ENCODE assay signal across 12 cellular contexts in genomic region chr17:10162034-10162433, GRCh38. TPM values are rescaled to one million over a fixed set of nuclear protein-coding genes. Genes with fewer than 3 reads are reported as not detected.
DNase-seq lines count a peak whose midpoint lies in the region; ATAC-seq, FAIRE-seq and TF ChIP-seq lines count a peak whose summit lies in the region.
"Had no signal": no experiment of that assay in that cellular context is flagged by ENCODE, and none has a peak within 500 bp of the region (broad histone marks: within the 10 kb centered on the region; RNA-seq: fewer than 3 reads in every experiment).

No MANE protein-coding gene starts in this region.

- H3K4me1 Mint-ChIP-seq in stimulated activated naive B cell treated with anti-CD40 and anti-IgM and Interleukin-4, amounts not matched to agents 10 μg/mL and 1 μg/mL and 100 μg/mL, for 72 hours: peaks cover 15 to 44% of the 10 kb centered on the region in 2 donors

- H3K27me3 Mint-ChIP-seq in stimulated activated naive B cell treated with anti-CD40 and anti-IgM and Interleukin-4, amounts not matched to agents 10 μg/mL and 1 μg/mL and 100 μg/mL, for 72 hours: no peaks in the 10 kb centered on the region

- no peak for DNase-seq in GM19239 (ENCODE audit: insufficient read length, low spot score)
- peak; percentile 17 for DNase-seq in fibroblast of the aortic adventitia (ENCODE audit: low read depth)
- DNase-seq in stimulated activated naive B cell treated with anti-CD40 and anti-IgM and Interleukin-4, amounts not matched to agents 10 μg/mL and 1 μg/mL and 100 μg/mL, for 72 hours: peak; percentile 30
- no peak for DNase-seq in G401 (ENCODE audit: low spot score)
- DNase-seq in middle frontal gyrus (ENCODE audit: extremely low spot score, low spot score): no peak
- DNase-seq: CD4-positive, alpha-beta memory T cell; EL; MG63; NCI-H2171 treated with DMSO at 0.1 percent for 48 hours had no signal

- peak; percentile 94 for FAIRE-seq in GM19239 (lab: Jason Lieb, UNC)

- no peak for TF ChIP-seq CTCF in fibroblast of the aortic adventitia (IDR thresholded peaks at IDR 0.05; ENCODE audit: insufficient read depth, low read length)

- H3K36me3 Mint-ChIP-seq in stimulated activated naive B cell treated with anti-CD40 and anti-IgM and Interleukin-4, amounts not matched to agents 10 μg/mL and 1 μg/mL and 100 μg/mL, for 72 hours: no peaks in the 10 kb centered on the region
- H3K36me3 Mint-ChIP-seq: activated naive CD4-positive, alpha-beta T cell treated with anti-CD3 and anti-CD28 coated beads, Interleukin-2, amount 50 U/mL, for 72 hours; CD4-positive, alpha-beta memory T cell had no signal

- peak overlapping the region in 1 of 2 donors; percentile 39 for H3K4me3 Mint-ChIP-seq in stimulated activated naive B cell treated with anti-CD40 and anti-IgM and Interleukin-4, amounts not matched to agents 10 μg/mL and 1 μg/mL and 100 μg/mL, for 72 hours
- H3K4me3 Mint-ChIP-seq: CD4-positive, alpha-beta memory T cell had no signal

- peak; percentile 67 for ATAC-seq in HG03095 (IDR thresholded peaks at IDR 0.05; ENCODE audit: unreplicated experiment)
- peak; percentile 41 to 82 for ATAC-seq in stimulated activated naive B cell treated with anti-CD40 and anti-IgM and Interleukin-4, amounts not matched to agents 10 μg/mL and 1 μg/mL and 100 μg/mL, for 72 hours (replicated peaks)
- no peak for ATAC-seq in GM19467 (IDR thresholded peaks at IDR 0.05; ENCODE audit: unreplicated experiment)

- H3K4me3 ChIP-seq in fibroblast of the aortic adventitia (ENCODE audit: low read depth, low read length): no peak overlapping the region
- H3K4me3 ChIP-seq: MG63 had no signal

- in situ Hi-C loops in G401 (cut with HindIII; ENCODE audit: low sequenced_read_pairs): no loop called here

- peak overlapping the region; percentile 88 for H3K27ac Mint-ChIP-seq in stimulated activated naive B cell treated with anti-CD40 and anti-IgM and Interleukin-4, amounts not matched to agents 10 μg/mL and 1 μg/mL and 100 μg/mL, for 72 hours
- H3K27ac Mint-ChIP-seq: activated naive CD4-positive, alpha-beta T cell treated with anti-CD3 and anti-CD28 coated beads, Interleukin-2, amount 50 U/mL, for 72 hours; CD4-positive, alpha-beta memory T cell had no signal

- H3K9me3 Mint-ChIP-seq in stimulated activated naive B cell treated with anti-CD40 and anti-IgM and Interleukin-4, amounts not matched to agents 10 μg/mL and 1 μg/mL and 100 μg/mL, for 72 hours: peaks cover 0 to 3% of the 10 kb centered on the region in 2 donors

RNA-seq across cellular contexts. Expression of gene GAS7, which starts 36.4 kb away (rescaled TPM):
- total RNA-seq in fibroblast of the aortic adventitia (ENCODE audit: low replicate concordance): 7.0 and 22.2 TPM in 2 replicates
- 12.6 and 14.3 TPM in 2 replicates for total RNA-seq in G401 (2014; rRNA removed; shearing (Covaris generic))

Comparison
In these comparisons a context has a peak if more than half of its experiments do, and no peak if none do; other contexts are left out.
1. DNase-seq: peak in fibroblast of the aortic adventitia (single experiment) and stimulated activated naive B cell treated with anti-CD40 and anti-IgM and Interleukin-4, amounts not matched to agents 10 μg/mL and 1 μg/mL and 100 μg/mL, for 72 hours (single experiment); none in GM19239 (single experiment), G401 (single experiment) and middle frontal gyrus (single experiment).